24 cellular contexts compared by ENCODE assay signal in the genomic region with DNA sequence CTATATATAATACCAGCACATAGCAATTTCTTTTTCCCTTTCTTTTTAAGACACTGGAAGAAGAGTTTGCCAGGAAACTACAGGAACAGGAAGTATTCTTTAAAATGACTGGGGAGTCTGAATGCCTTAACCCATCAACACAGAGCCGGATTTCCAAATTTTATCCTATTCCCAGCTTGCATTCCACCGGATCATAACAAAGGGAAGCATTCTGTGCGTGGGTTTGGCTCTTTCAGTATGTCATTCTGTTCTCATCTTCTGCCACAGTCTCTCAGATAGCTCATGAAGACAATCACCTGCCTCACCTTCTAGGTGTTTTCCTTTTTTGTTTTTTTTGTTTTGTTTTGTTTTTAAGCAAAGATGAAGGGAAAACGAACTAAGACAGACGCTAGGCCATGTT.
"Had no signal": no experiment of that assay in that cellular context is flagged by ENCODE, and none has a peak within 500 bp of the region (broad histone marks: within the 10 kb centered on the region; RNA-seq: fewer than 3 reads in every experiment).

No MANE protein-coding gene starts in this region.

- H3K9me3 ChIP-seq: gastrocnemius medialis, lower lobe of right lung, psoas muscle, sigmoid colon, suprapubic skin, transverse colon, upper lobe of right lung, uterus had no signal

- ATAC-seq: effector memory CD8-positive, alpha-beta T cell; gastrocnemius medialis; left colon; left ventricle myocardium superior; lower lobe of right lung; natural killer cell; psoas muscle; right cardiac atrium; stimulated activated memory B cell treated with anti-CD40 and anti-IgM and Interleukin-4, amounts not matched to agents 10 μg/mL and 1 μg/mL and 100 μg/mL, for 72 hours; stimulated activated naive CD8-positive, alpha-beta T cell treated with anti-CD3 and anti-CD28 coated beads, Interleukin-15, Interleukin-2, amounts not matched to agents 100 U/mL and 50 U/mL, for 24 hours; upper lobe of right lung had no signal

- H3K27ac Mint-ChIP-seq: memory B cell; stimulated activated memory B cell treated with anti-CD40 and anti-IgM and Interleukin-4, amounts not matched to agents 10 μg/mL and 1 μg/mL and 100 μg/mL, for 72 hours had no signal

- H3K9me3 Mint-ChIP-seq: effector memory CD8-positive, alpha-beta T cell; memory B cell; natural killer cell; neural crest cell; stimulated activated memory B cell treated with anti-CD40 and anti-IgM and Interleukin-4, amounts not matched to agents 10 μg/mL and 1 μg/mL and 100 μg/mL, for 72 hours had no signal

- H3K4me3 ChIP-seq: coronary artery, gastrocnemius medialis, hepatocyte, lower lobe of right lung, psoas muscle, sigmoid colon, suprapubic skin, transverse colon, upper lobe of right lung, uterus had no signal

- H3K4me1 Mint-ChIP-seq: memory B cell; neural crest cell; stimulated activated memory B cell treated with anti-CD40 and anti-IgM and Interleukin-4, amounts not matched to agents 10 μg/mL and 1 μg/mL and 100 μg/mL, for 72 hours had no signal

- H3K4me1 ChIP-seq: psoas muscle, sigmoid colon, transverse colon, upper lobe of right lung, uterus had no signal

- H3K36me3 ChIP-seq: uterus had no signal

- H3K27ac ChIP-seq: coronary artery, gastrocnemius medialis, hepatocyte, lower lobe of right lung, psoas muscle, sigmoid colon, suprapubic skin, transverse colon, upper lobe of right lung, uterus had no signal

- H3K27me3 ChIP-seq: gastrocnemius medialis, hepatocyte, sigmoid colon, suprapubic skin, transverse colon, upper lobe of right lung, uterus had no signal

- DNase-seq: dermis blood vessel endothelial cell; effector memory CD8-positive, alpha-beta T cell; foreskin fibroblast; gastrocnemius medialis; left colon; left ventricle myocardium superior; lower lobe of right lung; natural killer cell; posterior cingulate gyrus; psoas muscle; right cardiac atrium; sigmoid colon; stimulated activated CD4-positive, alpha-beta T cell treated with anti-CD3 and anti-CD28 coated beads, Interleukin-2, amount 100 ng/mL, for 24 hours; stimulated activated CD4-positive, alpha-beta T cell treated with anti-CD3 and anti-CD28 coated beads, Interleukin-4, amount 100 ng/mL, for 24 hours; stimulated activated naive CD8-positive, alpha-beta T cell treated with anti-CD3 and anti-CD28 coated beads, Interleukin-15, Interleukin-2, amounts not matched to agents 100 U/mL and 50 U/mL, for 24 hours; transverse colon; upper lobe of right lung; uterus had no signal

- H3K4me3 Mint-ChIP-seq: effector memory CD8-positive, alpha-beta T cell; memory B cell; natural killer cell; neural crest cell; stimulated activated memory B cell treated with anti-CD40 and anti-IgM and Interleukin-4, amounts not matched to agents 10 μg/mL and 1 μg/mL and 100 μg/mL, for 72 hours had no signal
